9 cellular contexts compared by ENCODE assay signal in the genomic region with DNA sequence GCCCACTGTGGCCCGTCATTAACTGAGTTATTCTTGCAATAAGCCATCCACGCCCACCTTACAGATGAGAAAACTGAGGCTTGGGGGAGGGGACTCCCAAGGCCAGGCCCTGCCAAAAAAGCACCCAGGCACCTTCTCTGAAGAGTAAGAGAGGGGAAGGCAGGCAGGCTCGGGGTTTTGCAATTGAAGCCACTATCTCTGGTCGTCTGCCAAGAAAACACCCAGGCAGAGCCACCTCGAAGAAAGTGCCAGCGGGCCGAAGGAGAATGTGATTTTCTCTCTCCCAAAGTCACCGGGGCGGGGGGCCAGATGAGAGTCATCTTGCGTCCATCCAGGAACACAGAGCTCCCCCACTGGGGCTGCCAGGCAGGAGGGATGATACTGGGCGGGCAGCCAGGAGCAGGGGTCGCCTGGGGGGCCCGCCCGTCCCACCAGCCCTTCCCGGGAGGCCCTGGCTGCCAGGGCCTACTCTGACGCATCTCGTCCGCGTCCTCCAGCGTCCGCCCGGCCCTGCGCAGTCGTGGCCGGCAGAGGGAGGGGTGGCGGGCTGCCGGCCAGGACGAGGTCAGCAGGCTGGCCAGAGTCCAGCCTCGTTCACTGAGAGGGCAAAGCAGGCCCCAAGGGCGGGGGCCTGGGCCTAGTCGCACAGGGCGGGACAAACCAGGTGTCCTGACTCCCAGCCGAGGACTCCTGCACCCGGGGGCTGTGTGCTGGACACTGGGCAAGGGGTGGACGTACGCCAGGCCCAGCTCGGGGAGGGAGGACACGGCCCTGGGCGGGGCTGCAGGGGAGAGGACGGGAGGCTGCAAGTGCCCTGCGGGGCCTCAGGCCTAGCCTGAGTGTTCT.
DNase-seq lines count a peak whose midpoint lies in the region; ATAC-seq and TF ChIP-seq lines count a peak whose summit lies in the region.
"Had no signal": no experiment of that assay in that cellular context is flagged by ENCODE, and none has a peak within 500 bp of the region (broad histone marks: within the 10 kb centered on the region; RNA-seq: fewer than 3 reads in every experiment).

No MANE protein-coding gene starts in this region.

- no peaks in the 10 kb centered on the region for H3K9me3 Mint-ChIP-seq in WTC11

- no peak for ATAC-seq in WTC11
- ATAC-seq in GM21576 (IDR thresholded peaks at IDR 0.05; ENCODE audit: unreplicated experiment) = no peak

- H3K4me1 Mint-ChIP-seq in WTC11 = no peaks in the 10 kb centered on the region

- POLR2A ChIA-PET in WTC11 (lab: Charles Lee) = no interaction called here

- H3K27ac ChIP-seq in C4-2B = peak overlapping the region; percentile 87

- H3K4me3 Mint-ChIP-seq in WTC11 = no peak overlapping the region

- DNase-seq in WTC11 (ENCODE audit: low spot score) (no peak), cardiac septum (ENCODE audit: low spot score) (peak; percentile 93), posterior vena cava (ENCODE audit: low spot score) (peak; percentile 96), KBM-7 (no peak), GF-D8 (lab: John Stamatoyannopoulos, UW) (no peak), HPDE6-E6E7 (ENCODE audit: extremely low spot score) (no peak)
- DNase-seq: GDM1 had no signal

- H3K27ac Mint-ChIP-seq in WTC11 = no peak overlapping the region

- H3K36me3 Mint-ChIP-seq in WTC11 = peaks cover 8% of the 10 kb centered on the region; the same call in 1 of the 2 replicates

- TF ChIP-seq CTCF in C4-2B (conservative IDR thresholded peaks at IDR 0.05) (no peak; the same call in 1 of the 2 replicates), WTC11 (IDR thresholded peaks at IDR 0.05) (no peak)

- H3K27me3 Mint-ChIP-seq in WTC11 (ENCODE audit: low read depth) = no peaks in the 10 kb centered on the region

- intact Hi-C loops in cardiac septum (cut with DNase I) (loop anchor here (2.0 to 5.0 kb wide), 6 partner anchors 24 to 378 kb away; a partner anchor contains a TSS), posterior vena cava (cut with DNase I) (no loop called here)

- in situ Hi-C loops in KBM-7 (cut with MboI; ENCODE audit: low pct_unique_long_range_greater_than_20kb, low sequenced_read_pairs) = no loop called here

- CTCF ChIA-PET in WTC11 (lab: Charles Lee) = interaction anchor here (0.5 to 0.8 kb wide), 2 partner anchors 20 to 316 kb away, joined by 3 to 4 read pairs; no protein-coding TSS in a partner anchor

TF ChIP-seq in WTC11, 78 proteins besides CTCF, POLR2A, EP300 and RAD21:
- TF ChIP-seq OVOL2 (CRISPR knock-in tag; IDR thresholded peaks at IDR 0.05; ENCODE audit: borderline replicate concordance) (no peak), ZNF232 (CRISPR knock-in tag; IDR thresholded peaks at IDR 0.05) (no peak), GABPB1 (CRISPR knock-in tag; IDR thresholded peaks at IDR 0.05) (0 out of 2 replicates have a peak, but pooled peaks have one; percentile 12)
- TF ChIP-seq, protein P1, sequence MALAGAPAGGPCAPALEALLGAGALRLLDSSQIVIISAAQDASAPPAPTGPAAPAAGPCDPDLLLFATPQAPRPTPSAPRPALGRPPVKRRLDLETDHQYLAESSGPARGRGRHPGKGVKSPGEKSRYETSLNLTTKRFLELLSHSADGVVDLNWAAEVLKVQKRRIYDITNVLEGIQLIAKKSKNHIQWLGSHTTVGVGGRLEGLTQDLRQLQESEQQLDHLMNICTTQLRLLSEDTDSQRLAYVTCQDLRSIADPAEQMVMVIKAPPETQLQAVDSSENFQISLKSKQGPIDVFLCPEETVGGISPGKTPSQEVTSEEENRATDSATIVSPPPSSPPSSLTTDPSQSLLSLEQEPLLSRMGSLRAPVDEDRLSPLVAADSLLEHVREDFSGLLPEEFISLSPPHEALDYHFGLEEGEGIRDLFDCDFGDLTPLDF (CRISPR knock-in tag; IDR thresholded peaks at IDR 0.05) = no peak

Comparison
In these comparisons a context has a peak if more than half of its experiments do, and no peak if none do; other contexts are left out.
1. DNase-seq: peak in cardiac septum (single experiment) and posterior vena cava (single experiment); none in WTC11 (single experiment), KBM-7 (single experiment), GF-D8 (single experiment) and HPDE6-E6E7 (single experiment).